In the genomic region with DNA sequence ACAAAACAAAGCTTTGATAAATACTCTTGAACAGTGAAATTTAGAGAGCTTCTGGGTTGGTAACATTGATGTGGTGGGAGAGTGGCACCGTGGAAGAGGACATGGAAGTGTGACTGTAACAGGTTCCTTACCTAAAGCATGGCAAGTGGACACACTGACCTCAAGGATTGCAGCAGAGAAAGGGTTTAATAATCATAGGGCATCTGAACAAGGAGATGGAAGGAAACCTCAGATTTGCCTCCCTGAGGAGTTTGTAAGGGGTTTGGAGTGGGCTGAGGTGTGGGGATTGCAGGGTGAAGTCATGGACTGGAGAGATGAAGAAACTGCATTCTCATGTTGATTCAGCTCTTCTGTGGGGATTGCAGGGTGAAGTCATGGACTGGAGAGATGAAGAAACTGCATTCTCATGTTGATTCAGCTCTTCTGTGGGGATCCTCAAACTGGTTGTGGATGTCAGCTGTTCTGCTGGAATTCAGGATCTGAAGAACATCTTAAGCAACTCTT, we compare ENCODE assay signal across 1 cellular context.
TF ChIP-seq lines count a peak whose summit lies in the region.

No MANE protein-coding gene starts in this region.

TF ChIP-seq in WTC11, 78 proteins besides CTCF, POLR2A, EP300 and RAD21 (continued from another document):
- TF ChIP-seq, protein P1, sequence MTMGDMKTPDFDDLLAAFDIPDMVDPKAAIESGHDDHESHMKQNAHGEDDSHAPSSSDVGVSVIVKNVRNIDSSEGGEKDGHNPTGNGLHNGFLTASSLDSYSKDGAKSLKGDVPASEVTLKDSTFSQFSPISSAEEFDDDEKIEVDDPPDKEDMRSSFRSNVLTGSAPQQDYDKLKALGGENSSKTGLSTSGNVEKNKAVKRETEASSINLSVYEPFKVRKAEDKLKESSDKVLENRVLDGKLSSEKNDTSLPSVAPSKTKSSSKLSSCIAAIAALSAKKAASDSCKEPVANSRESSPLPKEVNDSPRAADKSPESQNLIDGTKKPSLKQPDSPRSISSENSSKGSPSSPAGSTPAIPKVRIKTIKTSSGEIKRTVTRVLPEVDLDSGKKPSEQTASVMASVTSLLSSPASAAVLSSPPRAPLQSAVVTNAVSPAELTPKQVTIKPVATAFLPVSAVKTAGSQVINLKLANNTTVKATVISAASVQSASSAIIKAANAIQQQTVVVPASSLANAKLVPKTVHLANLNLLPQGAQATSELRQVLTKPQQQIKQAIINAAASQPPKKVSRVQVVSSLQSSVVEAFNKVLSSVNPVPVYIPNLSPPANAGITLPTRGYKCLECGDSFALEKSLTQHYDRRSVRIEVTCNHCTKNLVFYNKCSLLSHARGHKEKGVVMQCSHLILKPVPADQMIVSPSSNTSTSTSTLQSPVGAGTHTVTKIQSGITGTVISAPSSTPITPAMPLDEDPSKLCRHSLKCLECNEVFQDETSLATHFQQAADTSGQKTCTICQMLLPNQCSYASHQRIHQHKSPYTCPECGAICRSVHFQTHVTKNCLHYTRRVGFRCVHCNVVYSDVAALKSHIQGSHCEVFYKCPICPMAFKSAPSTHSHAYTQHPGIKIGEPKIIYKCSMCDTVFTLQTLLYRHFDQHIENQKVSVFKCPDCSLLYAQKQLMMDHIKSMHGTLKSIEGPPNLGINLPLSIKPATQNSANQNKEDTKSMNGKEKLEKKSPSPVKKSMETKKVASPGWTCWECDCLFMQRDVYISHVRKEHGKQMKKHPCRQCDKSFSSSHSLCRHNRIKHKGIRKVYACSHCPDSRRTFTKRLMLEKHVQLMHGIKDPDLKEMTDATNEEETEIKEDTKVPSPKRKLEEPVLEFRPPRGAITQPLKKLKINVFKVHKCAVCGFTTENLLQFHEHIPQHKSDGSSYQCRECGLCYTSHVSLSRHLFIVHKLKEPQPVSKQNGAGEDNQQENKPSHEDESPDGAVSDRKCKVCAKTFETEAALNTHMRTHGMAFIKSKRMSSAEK (CRISPR knock-in tag; IDR thresholded peaks at IDR 0.05; ENCODE audit: borderline replicate concordance): no peak
- TF ChIP-seq NFYB (CRISPR knock-in tag; conservative IDR thresholded peaks at IDR 0.05; ENCODE audit: low read depth) (no peak), CREM (CRISPR knock-in tag; IDR thresholded peaks at IDR 0.05) (no peak), ETV6 (CRISPR knock-in tag; IDR thresholded peaks at IDR 0.05) (no peak)
TF ChIP-seq in WTC11: peak in this region for 0.
